In the genomic region with DNA sequence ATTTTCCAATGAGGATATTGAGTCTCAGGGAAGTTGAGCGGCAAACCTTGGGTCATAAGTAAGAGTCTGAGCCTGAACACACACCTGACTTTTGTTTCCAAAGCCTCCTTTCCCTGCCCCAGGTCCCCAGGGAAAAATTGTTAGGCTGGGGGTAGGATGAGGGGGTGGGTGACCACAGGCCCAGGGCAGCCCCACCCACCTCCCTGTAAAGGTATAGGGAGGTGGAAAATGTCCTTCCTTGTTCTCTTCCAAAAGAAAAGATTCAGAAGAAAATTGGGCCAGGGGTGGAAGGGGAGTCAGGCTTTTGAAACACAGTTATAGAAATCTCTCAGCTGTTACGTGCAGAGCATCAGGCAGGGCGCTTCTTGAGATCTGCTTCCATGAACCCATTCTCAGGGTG, we compare ENCODE assay signal across 8 cellular contexts.
"Had no signal": no experiment of that assay in that cellular context is flagged by ENCODE, and none has a peak within 500 bp of the region (broad histone marks: within the 10 kb centered on the region; RNA-seq: fewer than 3 reads in every experiment).

No MANE protein-coding gene starts in this region.

- H3K9ac ChIP-seq: GM23248 had no signal

- DNase-seq: GM23248, GOT3, H7, HFFc6, IMR-90 had no signal

- H3K9me3 ChIP-seq: HAP-1 had no signal

- H3K4me1 ChIP-seq: HAP-1 had no signal

- H3K27ac ChIP-seq: GM23248 had no signal

- H3K4me3 ChIP-seq: GM23248, HAP-1, K562 had no signal

- H3K36me3 ChIP-seq: HAP-1 had no signal

- ATAC-seq: HCT116, K562 had no signal
